Comparison of ENCODE assay signal across 9 cellular contexts in genomic region chr1:33624991-33625870, GRCh38.
DNase-seq lines count a peak whose midpoint lies in the region; TF ChIP-seq lines count a peak whose summit lies in the region.
"Had no signal": no experiment of that assay in that cellular context is flagged by ENCODE, and none has a peak within 500 bp of the region (broad histone marks: within the 10 kb centered on the region; RNA-seq: fewer than 3 reads in every experiment).

No MANE protein-coding gene starts in this region.

- intact Hi-C loops in OCI-LY7 (cut with micrococcal nuclease; ENCODE audit: unreplicated experiment): no loop called here

- H3K79me2 ChIP-seq in OCI-LY7 (ENCODE audit: insufficient read depth, low read depth, low read length) (no peaks in the 10 kb centered on the region), fibroblast of lung (ENCODE audit: control insufficient read depth, insufficient read depth, low read length) (no peaks in the 10 kb centered on the region)

- no peaks in the 10 kb centered on the region for H3K4me1 ChIP-seq in OCI-LY7 (ENCODE audit: insufficient read depth, low read length, poor library complexity, severe bottlenecking)
- no peaks in the 10 kb centered on the region for H3K4me1 ChIP-seq in fibroblast of lung (ENCODE audit: control insufficient read depth, extremely low read depth, insufficient read depth, low read length)

- H3K4me2 ChIP-seq in OCI-LY7 (ENCODE audit: low read length): no peak overlapping the region
- H3K4me2 ChIP-seq in fibroblast of lung (ENCODE audit: extremely low read depth, insufficient read depth, low read length): no peak overlapping the region

- H2AFZ ChIP-seq in OCI-LY7 (ENCODE audit: low read length): no peak overlapping the region
- no peak overlapping the region for H2AFZ ChIP-seq in fibroblast of lung (ENCODE audit: low read length)

- TF ChIP-seq CTCF in AG04450 (IDR thresholded peaks at IDR 0.05; ENCODE audit: low read depth, low read length): peak; percentile 28
- TF ChIP-seq CTCF in OCI-LY7 (conservative IDR thresholded peaks at IDR 0.05; ENCODE audit: low read length): peak; percentile 72
- peak; percentile 11 to 24 for TF ChIP-seq CTCF in fibroblast of lung (conservative IDR thresholded peaks at IDR 0.05 in 1 of 2, IDR thresholded peaks at IDR 0.05 in 1 of 2; ENCODE audit: low read depth in 1 of 2, low read length in 2 of 2)

- no peaks in the 10 kb centered on the region for H3K27me3 ChIP-seq in AG04450 (ENCODE audit: control insufficient read depth, insufficient read depth, low read length)
- no peaks in the 10 kb centered on the region for H3K27me3 ChIP-seq in fibroblast of lung (ENCODE audit: control insufficient read depth, insufficient read depth, low read length)

- H4K20me1 ChIP-seq in OCI-LY7 (ENCODE audit: insufficient read depth, low read length): no peaks in the 10 kb centered on the region
- H4K20me1 ChIP-seq in fibroblast of lung (ENCODE audit: control insufficient read depth, extremely low read depth, insufficient read depth, low read length): no peaks in the 10 kb centered on the region

- no TSS peak for BruUV-seq in OCI-LY7 (replicated peaks; lab: Mats Ljungman, UMichigan)

- H3K9me3 ChIP-seq in AG04450 (ENCODE audit: control insufficient read depth, insufficient read depth, low read length): peaks cover 5% of the 10 kb centered on the region; the same call in 1 of the 2 replicates
- no peaks in the 10 kb centered on the region for H3K9me3 ChIP-seq in OCI-LY7 (ENCODE audit: low read length)
- H3K9me3 ChIP-seq in fibroblast of lung (ENCODE audit: control insufficient read depth, insufficient read depth, low read depth, low read length): no peaks in the 10 kb centered on the region

- H3K9me2 ChIP-seq in OCI-LY7 (ENCODE audit: insufficient read depth, low read length): no peaks in the 10 kb centered on the region

- H3K4me3 ChIP-seq in AG04450 (ENCODE audit: low read depth, low read length) (no peak overlapping the region), OCI-LY7 (ENCODE audit: low read depth, low read length, poor library complexity, severe bottlenecking) (no peak overlapping the region), fibroblast of lung (replicated peaks in 1 of 4; ENCODE audit: control extremely low read depth in 1 of 4, insufficient read depth in 1 of 4, low read depth in 3 of 4, low read length in 4 of 4) (no peak overlapping the region)

- POLR2A ChIA-PET in AG04450 (lab: Yijun Ruan, JAX) (no interaction called here), OCI-LY7 (lab: Charles Lee) (no interaction called here)

- H3K27ac ChIP-seq in AG04450 (ENCODE audit: low read depth, low read length): no peak overlapping the region
- H3K27ac ChIP-seq in OCI-LY7 (ENCODE audit: low read depth, low read length, poor library complexity, severe bottlenecking): no peak overlapping the region
- H3K27ac ChIP-seq in fibroblast of lung (ENCODE audit: insufficient read depth, low read length): no peak overlapping the region

- no peaks in the 10 kb centered on the region for H3K36me3 ChIP-seq in OCI-LY7 (ENCODE audit: insufficient read depth, low read length)
- H3K36me3 ChIP-seq in fibroblast of lung (ENCODE audit: control insufficient read depth, insufficient read depth, low read length): no peaks in the 10 kb centered on the region

- CTCF ChIA-PET in AG04450 (lab: Charles Lee) (interaction anchor here (1.2 to 2.4 kb wide), 2 partner anchors 8 to 538 kb away, joined by 3 to 22 read pairs; no protein-coding TSS in a partner anchor), OCI-LY7 (lab: Charles Lee; ENCODE audit: unreplicated experiment) (no interaction called here)

- no peak overlapping the region for H3K9ac ChIP-seq in fibroblast of lung (ENCODE audit: insufficient read depth, low read length)

- DNase-seq in AG04450 (ENCODE audit: low read depth, low spot score): no peak
- peak; percentile 45 for DNase-seq in ELF-1 (ENCODE audit: low read depth, low spot score)
- DNase-seq in OCI-LY7 (ENCODE audit: low spot score): no peak
- DNase-seq in fibroblast of lung (ENCODE audit: low read depth in 2 of 2): no peak
- DNase-seq in NCI-H69 (lab: John Stamatoyannopoulos, UW): no peak
- no peak for DNase-seq in NCI-H446 treated with DMSO at 0.1 percent for 48 hours (lab: John Stamatoyannopoulos, UW)
- no peak for DNase-seq in occipital lobe (lab: John Stamatoyannopoulos, UW)
- DNase-seq in activated naive CD4-positive, alpha-beta T cell treated with anti-CD3 and anti-CD28 coated beads, Interleukin-2, amount 50 U/mL, for 16 hours: no peak
- DNase-seq: left cardiac atrium had no signal

Comparison
In these comparisons a context has a peak if more than half of its experiments do, and no peak if none do; other contexts are left out.
1. CTCF ChIP-seq: peak in every context shown above with its lines; median percentile 72 in OCI-LY7; 28 in AG04450; 18 in fibroblast of lung.